12 cellular contexts compared by ENCODE assay signal in genomic region chr17:79943354-79944241, GRCh38.
DNase-seq lines count a peak whose midpoint lies in the region; ATAC-seq and TF ChIP-seq lines count a peak whose summit lies in the region.
"Had no signal": no experiment of that assay in that cellular context is flagged by ENCODE, and none has a peak within 500 bp of the region (broad histone marks: within the 10 kb centered on the region; RNA-seq: fewer than 3 reads in every experiment).

No MANE protein-coding gene starts in this region.

- H3K4me3 ChIP-seq in right atrium auricular region = no peak overlapping the region
- no peak overlapping the region for H3K4me3 ChIP-seq in ascending aorta
- H3K4me3 ChIP-seq in upper lobe of right lung = no peak overlapping the region
- H3K4me3 ChIP-seq: heart left ventricle, SJCRH30 had no signal

- ATAC-seq in Right ventricle myocardium inferior = no peak
- ATAC-seq in naive B cell (ENCODE audit: low read depth in 2 of 2) = no peak
- no peak for ATAC-seq in upper lobe of right lung

- H3K9me3 ChIP-seq in right atrium auricular region (no peaks in the 10 kb centered on the region), ascending aorta (no peaks in the 10 kb centered on the region), upper lobe of right lung (no peaks in the 10 kb centered on the region)
- H3K9me3 ChIP-seq: heart left ventricle, SJCRH30 had no signal

- H3K4me3 Mint-ChIP-seq in naive B cell (peak overlapping the region in 5 of 8 donors; percentile 15 to 91 (median 79)), HFFc6 (no peak overlapping the region)

- peaks cover 31% of the 10 kb centered on the region for H3K36me3 ChIP-seq in right atrium auricular region
- H3K36me3 ChIP-seq in ascending aorta = peaks cover 55 to 80% of the 10 kb centered on the region in 2 donors
- H3K36me3 ChIP-seq in upper lobe of right lung = peaks cover 11% of the 10 kb centered on the region

- intact Hi-C loops in Right ventricle myocardium inferior (cut with DNase I) (no loop called here), ascending aorta (cut with DNase I) (no loop called here), upper lobe of right lung (cut with DNase I) (no loop called here)

- H3K4me1 Mint-ChIP-seq in naive B cell (peaks cover 0 to 69% (median 50%) of the 10 kb centered on the region in 3 donors), HFFc6 (ENCODE audit: low read depth) (no peaks in the 10 kb centered on the region)

- peaks cover 0 to 3% (median 0%) of the 10 kb centered on the region in 7 donors for H3K9me3 Mint-ChIP-seq in naive B cell
- no peaks in the 10 kb centered on the region for H3K9me3 Mint-ChIP-seq in HFFc6

- DNase-seq in Right ventricle myocardium inferior (ENCODE audit: missing footprints) (peak; percentile 68), right atrium auricular region (ENCODE audit: low spot score) (no peak), ascending aorta (ENCODE audit: low spot score in 2 of 2) (peak; percentile 3 to 56), naive B cell (no peak), upper lobe of right lung (peak; percentile 39), DMS53 (lab: John Stamatoyannopoulos, UW) (no peak), HFFc6 (no peak)
- DNase-seq in stimulated activated CD4-positive, alpha-beta T cell treated with anti-CD3 and anti-CD28 coated beads, Interleukin-4, amount 100 ng/mL, for 24 hours = no peak
- DNase-seq: NCI-H2029, SJCRH30 had no signal

- H3K4me1 ChIP-seq in right atrium auricular region = peaks cover 0 to 3% of the 10 kb centered on the region in 2 donors
- no peaks in the 10 kb centered on the region for H3K4me1 ChIP-seq in ascending aorta
- H3K4me1 ChIP-seq in upper lobe of right lung = peaks cover 9% of the 10 kb centered on the region
- H3K4me1 ChIP-seq: parathyroid adenoma, SJCRH30 had no signal

- TF ChIP-seq CTCF in right atrium auricular region (IDR thresholded peaks at IDR 0.05) = no peak
- TF ChIP-seq CTCF in ascending aorta (IDR thresholded peaks at IDR 0.05) = no peak
- no peak for TF ChIP-seq CTCF in upper lobe of right lung (IDR thresholded peaks at IDR 0.05)
- no peak for TF ChIP-seq CTCF in HFFc6 (IDR thresholded peaks at IDR 0.05)

- H3K27ac ChIP-seq in right atrium auricular region = no peak overlapping the region
- no peak overlapping the region for H3K27ac ChIP-seq in ascending aorta
- H3K27ac ChIP-seq in upper lobe of right lung = no peak overlapping the region
- H3K27ac ChIP-seq: heart left ventricle, parathyroid adenoma, SJCRH30 had no signal

- H3K27ac Mint-ChIP-seq in naive B cell (peak overlapping the region in 4 of 6 donors; percentile 73 to 96 (median 92)), HFFc6 (no peak overlapping the region)

- H3K27me3 Mint-ChIP-seq in naive B cell (peaks cover 0 to 19% (median 0%) of the 10 kb centered on the region in 3 donors), HFFc6 (ENCODE audit: insufficient read depth) (no peaks in the 10 kb centered on the region; the same call in 1 of the 2 replicates)

- H3K36me3 Mint-ChIP-seq in naive B cell = peaks cover 0 to 8% of the 10 kb centered on the region in 2 donors
- H3K36me3 Mint-ChIP-seq in HFFc6 (ENCODE audit: low read depth) = peaks cover 14% of the 10 kb centered on the region

- H3K27me3 ChIP-seq in right atrium auricular region (no peaks in the 10 kb centered on the region), ascending aorta (no peaks in the 10 kb centered on the region), upper lobe of right lung (no peaks in the 10 kb centered on the region)
- H3K27me3 ChIP-seq: heart left ventricle, SJCRH30 had no signal

Comparison
In these comparisons a context has a peak if more than half of its experiments do, and no peak if none do; other contexts are left out.
1. DNase-seq: peak in Right ventricle myocardium inferior (single experiment), ascending aorta (2 of 2) and upper lobe of right lung (single experiment); none in right atrium auricular region (single experiment), naive B cell (single experiment), DMS53 (single experiment), HFFc6 (single experiment) and stimulated activated CD4-positive, alpha-beta T cell treated with anti-CD3 and anti-CD28 coated beads, Interleukin-4, amount 100 ng/mL, for 24 hours (single experiment).